ENCODE assay signal across 18 cellular contexts in the genomic region with DNA sequence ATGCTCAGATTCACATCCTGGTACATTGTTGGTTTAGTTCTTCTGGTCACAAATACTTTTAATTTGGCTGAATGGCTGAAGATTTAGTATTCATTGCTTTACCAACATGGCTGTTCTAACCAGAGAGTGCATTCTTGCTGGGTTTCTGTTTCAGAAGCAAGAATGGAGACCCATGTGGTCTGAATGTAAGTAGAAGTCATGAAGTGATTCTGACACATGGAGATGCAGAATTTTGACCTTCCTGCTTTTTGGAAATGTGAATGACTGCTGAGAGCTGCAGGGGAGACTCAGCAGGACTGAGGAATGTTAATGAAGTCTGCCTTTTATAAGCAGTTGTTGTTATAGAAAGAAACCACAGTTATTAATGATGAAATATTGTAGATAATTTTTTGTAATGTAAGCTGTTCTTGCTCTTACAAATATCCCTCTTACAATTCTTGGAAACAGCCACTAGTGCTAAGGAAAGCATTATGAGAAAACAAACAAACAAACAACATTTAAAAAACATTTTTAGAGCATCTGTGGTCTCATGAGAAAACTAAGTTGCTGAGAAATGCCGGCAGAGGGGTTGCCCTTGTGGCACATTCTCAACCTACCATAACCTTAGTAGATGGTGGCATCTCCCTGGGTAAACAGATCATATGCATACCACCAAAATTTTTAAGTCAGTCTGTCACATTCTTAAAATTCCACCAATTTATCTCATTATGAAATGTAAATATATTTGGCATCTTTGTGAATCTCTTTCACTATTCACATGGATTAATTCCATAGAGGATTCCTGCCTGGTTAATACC.
DNase-seq lines count a peak whose midpoint lies in the region; TF ChIP-seq lines count a peak whose summit lies in the region.
"Had no signal": no experiment of that assay in that cellular context is flagged by ENCODE, and none has a peak within 500 bp of the region (broad histone marks: within the 10 kb centered on the region; RNA-seq: fewer than 3 reads in every experiment).

No MANE protein-coding gene starts in this region.

- H3K27ac ChIP-seq in HUES48 (ENCODE audit: low read depth, low read length) (peak overlapping the region; percentile 56), neural progenitor cell (no peak overlapping the region)
- H3K27ac ChIP-seq: cardiac muscle cell, epithelial cell of prostate had no signal

- H3K27me3 ChIP-seq in HUES48 (ENCODE audit: control insufficient read depth, insufficient read depth, low read length) (no peaks in the 10 kb centered on the region), neural progenitor cell (no peaks in the 10 kb centered on the region), Caco-2 (replicated peaks; ENCODE audit: control insufficient read depth, insufficient read depth, low read length) (no peaks in the 10 kb centered on the region)
- H3K27me3 ChIP-seq: cardiac muscle cell had no signal

- H3K9me3 ChIP-seq in HUES48 (ENCODE audit: control insufficient read depth, insufficient read depth, low read length) (peaks cover 2% of the 10 kb centered on the region; the same call in 1 of the 2 replicates), neural progenitor cell (ENCODE audit: low read depth) (no peaks in the 10 kb centered on the region), Caco-2 (no peaks in the 10 kb centered on the region; the same call in 1 of the 2 replicates)

- intact Hi-C loops in Caco-2 (cut with micrococcal nuclease; ENCODE audit: unreplicated experiment) = no loop called here

- H3K27me3 Mint-ChIP-seq in neural progenitor cell (ENCODE audit: insufficient read depth, low read depth) (no peaks in the 10 kb centered on the region), Caco-2 (ENCODE audit: insufficient read depth, unreplicated experiment) (no peaks in the 10 kb centered on the region)

- H3K27ac Mint-ChIP-seq in neural progenitor cell (peak overlapping the region; percentile 84), Caco-2 (ENCODE audit: unreplicated experiment) (no peak overlapping the region)
- H3K27ac Mint-ChIP-seq: T-helper 2 cell treated with Interferon-gamma antibody and Interleukin-4, amounts not matched to agents 5 μg/mL and 100 μg/mL, for 36 hours had no signal

- DNase-seq in EL = peak; percentile 81
- DNase-seq in brain pericyte (ENCODE audit: low read depth, low spot score) = peak; percentile 29
- DNase-seq in neural progenitor cell (ENCODE audit: low spot score) = no peak
- DNase-seq in Caco-2 = no peak
- DNase-seq in activated CD8-positive, alpha-beta memory T cell treated with anti-CD3 and anti-CD28 coated beads, Interleukin-2, amount 50 U/mL, for 48 hours = no peak
- no peak for DNase-seq in activated CD4-positive, alpha-beta T cell treated with anti-CD3 and anti-CD28 coated beads for 1 hour
- no peak for DNase-seq in OCI-M2 (lab: John Stamatoyannopoulos, UW; ENCODE audit: unreplicated experiment)
- DNase-seq: activated CD4-positive, alpha-beta T cell treated with anti-CD3 and anti-CD28 coated beads, Interleukin-2, amount 50 U/mL, for 4 hours; activated effector memory CD4-positive, alpha-beta T cell treated with Interleukin-2 at 50 U/mL for 16 hours; C1 segment of cervical spinal cord; midbrain; NCI-H446; stimulated activated CD4-positive, alpha-beta T cell treated with anti-CD3 and anti-CD28 coated beads, Interleukin-4, amount 100 ng/mL, for 4 hours; stimulated activated naive CD4-positive, alpha-beta T cell had no signal

- no peaks in the 10 kb centered on the region for H3F3A ChIP-seq in neural progenitor cell (ENCODE audit: low read depth)

- TF ChIP-seq CTCF in neural progenitor cell (IDR thresholded peaks at IDR 0.05) = no peak
- TF ChIP-seq CTCF in Caco-2 (IDR thresholded peaks at IDR 0.05; ENCODE audit: insufficient read depth in 1 of 2, low read depth in 1 of 2, low read length in 1 of 2, severe bottlenecking in 1 of 2, unreplicated experiment in 1 of 2) = no peak

- CTCF ChIA-PET in Caco-2 (lab: Charles Lee) = no interaction called here

- H3K4me3 Mint-ChIP-seq in neural progenitor cell (no peak overlapping the region), Caco-2 (ENCODE audit: unreplicated experiment) (no peak overlapping the region)
- H3K4me3 Mint-ChIP-seq: T-helper 2 cell treated with Interferon-gamma antibody and Interleukin-4, amounts not matched to agents 5 μg/mL and 100 μg/mL, for 36 hours had no signal

- peaks cover 21% of the 10 kb centered on the region for H3K9me3 Mint-ChIP-seq in neural progenitor cell
- peaks cover 18% of the 10 kb centered on the region for H3K9me3 Mint-ChIP-seq in Caco-2 (ENCODE audit: unreplicated experiment)
- H3K9me3 Mint-ChIP-seq: T-helper 2 cell treated with Interferon-gamma antibody and Interleukin-4, amounts not matched to agents 5 μg/mL and 100 μg/mL, for 36 hours had no signal

- H3K36me3 ChIP-seq in HUES48 (ENCODE audit: control insufficient read depth, insufficient read depth, low read length) = no peaks in the 10 kb centered on the region
- no peaks in the 10 kb centered on the region for H3K36me3 ChIP-seq in neural progenitor cell
- H3K36me3 ChIP-seq in Caco-2 (ENCODE audit: control insufficient read depth, insufficient read depth, low read length) = no peaks in the 10 kb centered on the region
- H3K36me3 ChIP-seq: cardiac muscle cell had no signal

- BruUV-seq in Caco-2 (replicated peaks; lab: Mats Ljungman, UMichigan) = no TSS peak

- H3K36me3 Mint-ChIP-seq in neural progenitor cell (peaks cover 3% of the 10 kb centered on the region), Caco-2 (ENCODE audit: insufficient read depth, unreplicated experiment) (no peaks in the 10 kb centered on the region)

- H3K4me1 ChIP-seq in HUES48 (ENCODE audit: control insufficient read depth, insufficient read depth, low read length) (peaks cover 17% of the 10 kb centered on the region), neural progenitor cell (peaks cover 6% of the 10 kb centered on the region), Caco-2 (no peaks in the 10 kb centered on the region)

- H4K20me1 ChIP-seq in neural progenitor cell (ENCODE audit: low read depth) = no peaks in the 10 kb centered on the region

- H3K4me1 Mint-ChIP-seq in neural progenitor cell (peaks cover 25% of the 10 kb centered on the region), Caco-2 (ENCODE audit: low read depth, unreplicated experiment) (no peaks in the 10 kb centered on the region)

- POLR2A ChIA-PET in Caco-2 (lab: Charles Lee) = no interaction called here

- H3K9ac ChIP-seq in HUES48 (ENCODE audit: low read depth, low read length) (no peak overlapping the region), neural progenitor cell (no peak overlapping the region)

- H3K4me3 ChIP-seq in HUES48 (ENCODE audit: low read depth, low read length) (no peak overlapping the region), neural progenitor cell (no peak overlapping the region), Caco-2 (ENCODE audit: low read depth, low read length) (no peak overlapping the region)
- H3K4me3 ChIP-seq: cardiac muscle cell had no signal

- no peak overlapping the region for H3K4me2 ChIP-seq in neural progenitor cell

- H2AFZ ChIP-seq in neural progenitor cell (replicated peaks) = no peak overlapping the region

- no peaks in the 10 kb centered on the region for H3K79me2 ChIP-seq in neural progenitor cell (ENCODE audit: low read depth)

Comparison
In these comparisons a context has a peak if more than half of its experiments do, and no peak if none do; other contexts are left out.
1. DNase-seq: peak in EL (single experiment) and brain pericyte (single experiment); none in neural progenitor cell (single experiment), Caco-2 (0 of 2), activated CD8-positive, alpha-beta memory T cell treated with anti-CD3 and anti-CD28 coated beads, Interleukin-2, amount 50 U/mL, for 48 hours (single experiment), activated CD4-positive, alpha-beta T cell treated with anti-CD3 and anti-CD28 coated beads for 1 hour (single experiment) and OCI-M2 (single experiment).